Comparison of ENCODE assay signal across 1 cellular context in the genomic region with DNA sequence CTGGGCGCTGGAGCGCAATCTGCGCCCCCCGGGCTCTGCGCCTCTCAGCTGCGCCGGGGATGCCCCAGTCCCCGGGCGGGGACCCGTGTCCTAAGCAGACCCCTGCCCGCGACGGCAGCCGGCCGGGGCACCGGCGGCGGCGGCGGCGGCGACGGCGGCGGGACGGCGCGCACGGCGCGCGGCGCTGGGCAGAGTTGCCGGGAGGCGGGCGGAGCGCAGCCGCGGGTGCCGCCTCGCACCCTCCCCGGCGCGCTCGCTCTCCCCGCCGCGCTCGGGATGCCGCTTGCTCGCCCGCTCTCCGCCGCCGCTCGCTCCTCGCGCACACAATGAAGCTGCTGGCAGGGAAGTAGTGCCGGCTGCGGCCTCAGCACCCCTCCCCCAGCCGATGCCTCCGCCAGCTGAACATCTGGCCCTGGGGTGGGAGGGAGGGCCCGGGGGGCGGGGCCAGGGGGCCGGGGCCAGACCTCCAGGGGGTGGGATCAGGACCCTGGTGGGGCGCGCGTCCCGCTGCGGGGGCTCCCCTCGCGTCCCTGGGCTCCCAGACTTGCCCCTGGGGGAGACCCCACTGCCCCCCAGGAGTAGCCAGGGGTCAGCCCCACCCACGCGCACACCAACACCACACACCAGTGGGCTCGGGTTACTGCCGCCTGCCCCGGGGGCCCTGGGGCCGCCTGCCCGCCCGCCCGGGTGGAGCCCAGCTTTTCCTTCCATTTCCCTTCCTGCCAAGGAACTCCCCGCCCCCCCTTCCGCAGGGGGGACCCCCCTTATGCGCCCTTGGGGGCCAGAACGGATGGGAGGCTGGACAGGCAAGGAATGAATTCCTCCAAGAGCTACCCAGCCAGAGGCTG.
TF ChIP-seq lines count a peak whose summit lies in the region.

RCOR2 (minus strand) TSS at position 328 of the 848 bp plus-strand sequence. CDS start 708 bp downstream, outside the sequence.

TF ChIP-seq in HepG2, 621 proteins besides CTCF, POLR2A, EP300 and RAD21 (continued from another document and continues in another):
- TF ChIP-seq, protein P1, sequence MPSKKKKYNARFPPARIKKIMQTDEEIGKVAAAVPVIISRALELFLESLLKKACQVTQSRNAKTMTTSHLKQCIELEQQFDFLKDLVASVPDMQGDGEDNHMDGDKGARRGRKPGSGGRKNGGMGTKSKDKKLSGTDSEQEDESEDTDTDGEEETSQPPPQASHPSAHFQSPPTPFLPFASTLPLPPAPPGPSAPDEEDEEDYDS (CRISPR knock-in tag; IDR thresholded peaks at IDR 0.05): 0 out of 2 replicates have a peak, but pooled peaks have one; percentile 21
- TF ChIP-seq ERF (CRISPR knock-in tag; IDR thresholded peaks at IDR 0.05) (0 out of 2 replicates have a peak, but pooled peaks have one; percentile 7), IRF1 (CRISPR knock-in tag; IDR thresholded peaks at IDR 0.05; ENCODE audit: low read depth) (no peak), MEIS2 (CRISPR knock-in tag; IDR thresholded peaks at IDR 0.05) (peak; percentile 25; the same call in 1 of the 2 replicates), ZNF276 (CRISPR knock-in tag; IDR thresholded peaks at IDR 0.05; ENCODE audit: low read depth) (0 out of 2 replicates have a peak, but pooled peaks have one; percentile 2), RBAK (CRISPR knock-in tag; IDR thresholded peaks at IDR 0.05) (no peak), ZNF558 (CRISPR knock-in tag; IDR thresholded peaks at IDR 0.05; ENCODE audit: borderline replicate concordance) (peak; percentile 84; the same call in 1 of the 2 replicates), ETV5 (CRISPR knock-in tag; IDR thresholded peaks at IDR 0.05; ENCODE audit: borderline replicate concordance) (no peak; the same call in 1 of the 2 replicates), GATAD1 (CRISPR knock-in tag; IDR thresholded peaks at IDR 0.05) (peak; percentile 62; the same call in 1 of the 2 replicates), HMG20A (CRISPR knock-in tag; IDR thresholded peaks at IDR 0.05; ENCODE audit: borderline replicate concordance) (no peak), POGZ (CRISPR knock-in tag; IDR thresholded peaks at IDR 0.05) (peak; percentile 39; the same call in 1 of the 2 replicates), PHF20 (CRISPR knock-in tag; IDR thresholded peaks at IDR 0.05) (peak; percentile 41; the same call in 1 of the 2 replicates), NCOA1 (CRISPR knock-in tag; IDR thresholded peaks at IDR 0.05) (no peak), RBM39 (IDR thresholded peaks at IDR 0.05; ENCODE audit: low read depth, low read length, poor library complexity, severe bottlenecking) (peak; percentile 13), ZNF678 (CRISPR knock-in tag; IDR thresholded peaks at IDR 0.05) (no peak), AHR (CRISPR knock-in tag; IDR thresholded peaks at IDR 0.05) (no peak), MAZ (IDR thresholded peaks at IDR 0.05; ENCODE audit: borderline replicate concordance, low read depth, low read length) (no peak), MAZ (CRISPR knock-in tag; IDR thresholded peaks at IDR 0.05; ENCODE audit: low read depth) (0 out of 2 replicates have a peak, but pooled peaks have one; percentile 9), RBFOX2 (IDR thresholded peaks at IDR 0.05; ENCODE audit: low read depth, low read length) (peak; percentile 71), ZNF768 (CRISPR knock-in tag; IDR thresholded peaks at IDR 0.05) (no peak; the same call in 1 of the 2 replicates), PHF21A (CRISPR knock-in tag; IDR thresholded peaks at IDR 0.05) (peak; percentile 57; the same call in 1 of the 2 replicates), MEIS1 (CRISPR knock-in tag; IDR thresholded peaks at IDR 0.05; ENCODE audit: borderline replicate concordance) (0 out of 2 replicates have a peak, but pooled peaks have one; percentile 36), GABPB1 (CRISPR knock-in tag; IDR thresholded peaks at IDR 0.05) (peak; percentile 54), DMAP1 (CRISPR knock-in tag; IDR thresholded peaks at IDR 0.05) (peak; percentile 50), ZNF350 (CRISPR knock-in tag; IDR thresholded peaks at IDR 0.05; ENCODE audit: borderline replicate concordance, low read depth) (0 out of 2 replicates have a peak, but pooled peaks have one; percentile 45), PHF8 (CRISPR knock-in tag; IDR thresholded peaks at IDR 0.05) (peak; percentile 53), SAP130 (CRISPR knock-in tag; IDR thresholded peaks at IDR 0.05; ENCODE audit: low read depth) (peak; percentile 74), CEBPZ (IDR thresholded peaks at IDR 0.05; ENCODE audit: low read length) (no peak), PAF1 (CRISPR knock-in tag; IDR thresholded peaks at IDR 0.05) (no peak), TERF1 (CRISPR knock-in tag; IDR thresholded peaks at IDR 0.05) (no peak), HNF4G (IDR thresholded peaks at IDR 0.05; ENCODE audit: borderline replicate concordance, low read depth, low read length) (no peak), HNF4G (CRISPR knock-in tag; IDR thresholded peaks at IDR 0.05; ENCODE audit: borderline replicate concordance, low read depth) (peak; percentile 18; the same call in 1 of the 2 replicates), NR2F2 (IDR thresholded peaks at IDR 0.05; ENCODE audit: borderline replicate concordance, low read depth) (0 out of 2 replicates have a peak, but pooled peaks have one; percentile 34), ZNF256 (CRISPR knock-in tag; conservative IDR thresholded peaks at IDR 0.05) (no peak), HNRNPLL (IDR thresholded peaks at IDR 0.05; ENCODE audit: low read depth, low read length, poor library complexity, severe bottlenecking) (peak; percentile 18)
- TF ChIP-seq, protein P2, sequence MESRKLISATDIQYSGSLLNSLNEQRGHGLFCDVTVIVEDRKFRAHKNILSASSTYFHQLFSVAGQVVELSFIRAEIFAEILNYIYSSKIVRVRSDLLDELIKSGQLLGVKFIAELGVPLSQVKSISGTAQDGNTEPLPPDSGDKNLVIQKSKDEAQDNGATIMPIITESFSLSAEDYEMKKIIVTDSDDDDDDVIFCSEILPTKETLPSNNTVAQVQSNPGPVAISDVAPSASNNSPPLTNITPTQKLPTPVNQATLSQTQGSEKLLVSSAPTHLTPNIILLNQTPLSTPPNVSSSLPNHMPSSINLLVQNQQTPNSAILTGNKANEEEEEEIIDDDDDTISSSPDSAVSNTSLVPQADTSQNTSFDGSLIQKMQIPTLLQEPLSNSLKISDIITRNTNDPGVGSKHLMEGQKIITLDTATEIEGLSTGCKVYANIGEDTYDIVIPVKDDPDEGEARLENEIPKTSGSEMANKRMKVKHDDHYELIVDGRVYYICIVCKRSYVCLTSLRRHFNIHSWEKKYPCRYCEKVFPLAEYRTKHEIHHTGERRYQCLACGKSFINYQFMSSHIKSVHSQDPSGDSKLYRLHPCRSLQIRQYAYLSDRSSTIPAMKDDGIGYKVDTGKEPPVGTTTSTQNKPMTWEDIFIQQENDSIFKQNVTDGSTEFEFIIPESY (CRISPR knock-in tag; IDR thresholded peaks at IDR 0.05): 0 out of 2 replicates have a peak, but pooled peaks have one; percentile 15
- TF ChIP-seq, protein P3, sequence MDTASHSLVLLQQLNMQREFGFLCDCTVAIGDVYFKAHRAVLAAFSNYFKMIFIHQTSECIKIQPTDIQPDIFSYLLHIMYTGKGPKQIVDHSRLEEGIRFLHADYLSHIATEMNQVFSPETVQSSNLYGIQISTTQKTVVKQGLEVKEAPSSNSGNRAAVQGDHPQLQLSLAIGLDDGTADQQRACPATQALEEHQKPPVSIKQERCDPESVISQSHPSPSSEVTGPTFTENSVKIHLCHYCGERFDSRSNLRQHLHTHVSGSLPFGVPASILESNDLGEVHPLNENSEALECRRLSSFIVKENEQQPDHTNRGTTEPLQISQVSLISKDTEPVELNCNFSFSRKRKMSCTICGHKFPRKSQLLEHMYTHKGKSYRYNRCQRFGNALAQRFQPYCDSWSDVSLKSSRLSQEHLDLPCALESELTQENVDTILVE (CRISPR knock-in tag; IDR thresholded peaks at IDR 0.05): peak; percentile 39; the same call in 1 of the 2 replicates
- TF ChIP-seq, protein P4, sequence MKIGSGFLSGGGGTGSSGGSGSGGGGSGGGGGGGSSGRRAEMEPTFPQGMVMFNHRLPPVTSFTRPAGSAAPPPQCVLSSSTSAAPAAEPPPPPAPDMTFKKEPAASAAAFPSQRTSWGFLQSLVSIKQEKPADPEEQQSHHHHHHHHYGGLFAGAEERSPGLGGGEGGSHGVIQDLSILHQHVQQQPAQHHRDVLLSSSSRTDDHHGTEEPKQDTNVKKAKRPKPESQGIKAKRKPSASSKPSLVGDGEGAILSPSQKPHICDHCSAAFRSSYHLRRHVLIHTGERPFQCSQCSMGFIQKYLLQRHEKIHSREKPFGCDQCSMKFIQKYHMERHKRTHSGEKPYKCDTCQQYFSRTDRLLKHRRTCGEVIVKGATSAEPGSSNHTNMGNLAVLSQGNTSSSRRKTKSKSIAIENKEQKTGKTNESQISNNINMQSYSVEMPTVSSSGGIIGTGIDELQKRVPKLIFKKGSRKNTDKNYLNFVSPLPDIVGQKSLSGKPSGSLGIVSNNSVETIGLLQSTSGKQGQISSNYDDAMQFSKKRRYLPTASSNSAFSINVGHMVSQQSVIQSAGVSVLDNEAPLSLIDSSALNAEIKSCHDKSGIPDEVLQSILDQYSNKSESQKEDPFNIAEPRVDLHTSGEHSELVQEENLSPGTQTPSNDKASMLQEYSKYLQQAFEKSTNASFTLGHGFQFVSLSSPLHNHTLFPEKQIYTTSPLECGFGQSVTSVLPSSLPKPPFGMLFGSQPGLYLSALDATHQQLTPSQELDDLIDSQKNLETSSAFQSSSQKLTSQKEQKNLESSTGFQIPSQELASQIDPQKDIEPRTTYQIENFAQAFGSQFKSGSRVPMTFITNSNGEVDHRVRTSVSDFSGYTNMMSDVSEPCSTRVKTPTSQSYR (CRISPR knock-in tag; IDR thresholded peaks at IDR 0.05; ENCODE audit: borderline replicate concordance): peak; percentile 90
- TF ChIP-seq, protein P5, sequence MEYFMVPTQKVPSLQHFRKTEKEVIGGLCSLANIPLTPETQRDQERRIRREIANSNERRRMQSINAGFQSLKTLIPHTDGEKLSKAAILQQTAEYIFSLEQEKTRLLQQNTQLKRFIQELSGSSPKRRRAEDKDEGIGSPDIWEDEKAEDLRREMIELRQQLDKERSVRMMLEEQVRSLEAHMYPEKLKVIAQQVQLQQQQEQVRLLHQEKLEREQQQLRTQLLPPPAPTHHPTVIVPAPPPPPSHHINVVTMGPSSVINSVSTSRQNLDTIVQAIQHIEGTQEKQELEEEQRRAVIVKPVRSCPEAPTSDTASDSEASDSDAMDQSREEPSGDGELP (IDR thresholded peaks at IDR 0.05; ENCODE audit: borderline replicate concordance, low read depth): peak; percentile 88; the same call in 1 of the 2 replicates
